20 cellular contexts compared by ENCODE assay signal in genomic region chr6:118641042-118641441, GRCh38. TPM values are rescaled to one million over a fixed set of nuclear protein-coding genes. Genes with fewer than 3 reads are reported as not detected.
DNase-seq lines count a peak whose midpoint lies in the region; ATAC-seq, FAIRE-seq and TF ChIP-seq lines count a peak whose summit lies in the region.
"Had no signal": no experiment of that assay in that cellular context is flagged by ENCODE, and none has a peak within 500 bp of the region (broad histone marks: within the 10 kb centered on the region; RNA-seq: fewer than 3 reads in every experiment).

No MANE protein-coding gene starts in this region.

- no peaks in the 10 kb centered on the region for H3K9me3 Mint-ChIP-seq in CD8-positive, alpha-beta T cell
- no peaks in the 10 kb centered on the region for H3K9me3 Mint-ChIP-seq in activated naive CD8-positive, alpha-beta T cell treated with anti-CD3 and anti-CD28 coated beads for 36 hours
- no peaks in the 10 kb centered on the region for H3K9me3 Mint-ChIP-seq in activated CD4-positive, alpha-beta T cell treated with anti-CD3 and anti-CD28 coated beads, Interleukin-2, amount 10 ng/mL, durations not matched to agents 24 days and 14 days

- no peaks in the 10 kb centered on the region for H3K36me3 ChIP-seq in CD8-positive, alpha-beta T cell (ENCODE audit: insufficient read depth, low read length)
- no peaks in the 10 kb centered on the region for H3K36me3 ChIP-seq in HAP-1 (replicated peaks)
- H3K36me3 ChIP-seq in testis (ENCODE audit: low read depth, missing control alignments), result no peaks in the 10 kb centered on the region
- H3K36me3 ChIP-seq: BE2C, MG63 had no signal

- CTCF ChIA-PET in CD8-positive, alpha-beta T cell (lab: Charles Lee), result interaction anchor here (0.7 to 1.4 kb wide), 2 partner anchors 25 to 136 kb away, joined by 3 read pairs; no protein-coding TSS in a partner anchor

- WGBS in testis, 2 donors, result 57 to 84% methylated on average over 1 of the region's 1 CpG

- POLR2A ChIA-PET in CD8-positive, alpha-beta T cell (lab: Charles Lee), result interaction anchor here (1.0 kb wide), 1 partner anchor 10 kb away, joined by 4 read pairs; the partner anchor contains the start of gene CEP85L

- TF ChIP-seq CTCF in CD8-positive, alpha-beta T cell (IDR thresholded peaks at IDR 0.05), result no peak
- TF ChIP-seq CTCF in fibroblast of villous mesenchyme (IDR thresholded peaks at IDR 0.05; ENCODE audit: insufficient read depth, low read depth, low read length), result no peak
- TF ChIP-seq CTCF in testis (IDR thresholded peaks at IDR 0.05), result no peak

- H3K27ac Mint-ChIP-seq in CD8-positive, alpha-beta T cell, result peak overlapping the region; percentile 6
- peak overlapping the region; percentile 14 for H3K27ac Mint-ChIP-seq in activated naive CD8-positive, alpha-beta T cell treated with anti-CD3 and anti-CD28 coated beads for 36 hours
- H3K27ac Mint-ChIP-seq in activated CD4-positive, alpha-beta T cell treated with anti-CD3 and anti-CD28 coated beads, Interleukin-2, amount 10 ng/mL, durations not matched to agents 24 days and 14 days, result no peak overlapping the region

- peak; percentile 23 for FAIRE-seq in GM12891 (lab: Jason Lieb, UNC)
- FAIRE-seq: GM12878, H1, RCC 7860 had no signal

- no peak for ATAC-seq in CD8-positive, alpha-beta T cell
- no peak for ATAC-seq in HG02763 (IDR thresholded peaks at IDR 0.05; ENCODE audit: unreplicated experiment)
- ATAC-seq: GM12878 had no signal

- H3K9me3 ChIP-seq in CD8-positive, alpha-beta T cell (ENCODE audit: low read length), result no peaks in the 10 kb centered on the region
- H3K9me3 ChIP-seq in HAP-1 (no peaks in the 10 kb centered on the region), testis (no peaks in the 10 kb centered on the region)
- H3K9me3 ChIP-seq: BE2C, Caco-2, MG63, SJCRH30 had no signal

- in situ Hi-C loops in HAP-1 (cut with MboI; ENCODE audit: low sequenced_read_pairs), result no loop called here

- no peaks in the 10 kb centered on the region for H3K27me3 ChIP-seq in CD8-positive, alpha-beta T cell (ENCODE audit: insufficient read depth, low read length)
- H3K27me3 ChIP-seq in HAP-1 (ENCODE audit: low read depth) (no peaks in the 10 kb centered on the region), testis (no peaks in the 10 kb centered on the region)
- H3K27me3 ChIP-seq: BE2C, MG63, SJCRH30 had no signal

- DNase-seq in CD8-positive, alpha-beta T cell, result no peak
- DNase-seq in GM12891 (ENCODE audit: insufficient read length, low spot score) (no peak), fibroblast of villous mesenchyme (ENCODE audit: low read depth) (peak; percentile 34), HAP-1 (ENCODE audit: low spot score in 2 of 2) (no peak), testis (no peak)
- no peak for DNase-seq in activated naive CD8-positive, alpha-beta T cell treated with anti-CD3 and anti-CD28 coated beads for 36 hours
- no peak for DNase-seq in activated CD4-positive, alpha-beta T cell treated with anti-CD3 and anti-CD28 coated beads, Interleukin-2, amount 10 ng/mL, durations not matched to agents 24 days and 14 days
- DNase-seq: BE2C, Caco-2, DND-41, MG63, NCI-H1417 treated with DMSO at 0.1 percent for 48 hours, NCI-H187, NCI-H446, OCI-M1, SJCRH30 had no signal

- intact Hi-C loops in CD8-positive, alpha-beta T cell (cut with DNase I, micrococcal nuclease), result no loop called here
- intact Hi-C loops in testis (cut with DNase I; ENCODE audit: low total_unique reads), result no loop called here
- intact Hi-C loops in activated CD4-positive, alpha-beta T cell treated with anti-CD3 and anti-CD28 coated beads, Interleukin-2, amount 10 ng/mL, durations not matched to agents 24 days and 14 days (cut with micrococcal nuclease), result no loop called here

- no peak for TF ChIP-seq POLR2A in GM12891 (IDR thresholded peaks at IDR 0.05; ENCODE audit: low read depth, low read length)
- no peak for TF ChIP-seq POLR2A in testis (IDR thresholded peaks at IDR 0.05)

- no peak overlapping the region for H3K27ac ChIP-seq in CD8-positive, alpha-beta T cell (ENCODE audit: low read depth, low read length)
- no peak overlapping the region for H3K27ac ChIP-seq in testis
- H3K27ac ChIP-seq: SJCRH30 had no signal

- peaks cover 22% of the 10 kb centered on the region for H3K36me3 Mint-ChIP-seq in CD8-positive, alpha-beta T cell
- H3K36me3 Mint-ChIP-seq in activated naive CD8-positive, alpha-beta T cell treated with anti-CD3 and anti-CD28 coated beads for 36 hours, result peaks cover 28% of the 10 kb centered on the region
- peaks cover 12% of the 10 kb centered on the region for H3K36me3 Mint-ChIP-seq in activated CD4-positive, alpha-beta T cell treated with anti-CD3 and anti-CD28 coated beads, Interleukin-2, amount 10 ng/mL, durations not matched to agents 24 days and 14 days (ENCODE audit: low read depth)

- H3K4me3 ChIP-seq in CD8-positive, alpha-beta T cell (ENCODE audit: low read depth, low read length), result no peak overlapping the region
- H3K4me3 ChIP-seq in fibroblast of villous mesenchyme (ENCODE audit: low read depth, low read length) (no peak overlapping the region), HAP-1 (no peak overlapping the region), testis (no peak overlapping the region)
- H3K4me3 ChIP-seq: GM12878, MG63, SJCRH30 had no signal

- H3K4me1 Mint-ChIP-seq in CD8-positive, alpha-beta T cell (ENCODE audit: low read depth), result peaks cover 73% of the 10 kb centered on the region
- peaks cover 62% of the 10 kb centered on the region for H3K4me1 Mint-ChIP-seq in activated naive CD8-positive, alpha-beta T cell treated with anti-CD3 and anti-CD28 coated beads for 36 hours
- H3K4me1 Mint-ChIP-seq in activated CD4-positive, alpha-beta T cell treated with anti-CD3 and anti-CD28 coated beads, Interleukin-2, amount 10 ng/mL, durations not matched to agents 24 days and 14 days, result peaks cover 32% of the 10 kb centered on the region

- no peak overlapping the region for H3K4me3 Mint-ChIP-seq in CD8-positive, alpha-beta T cell
- no peak overlapping the region for H3K4me3 Mint-ChIP-seq in activated naive CD8-positive, alpha-beta T cell treated with anti-CD3 and anti-CD28 coated beads for 36 hours
- no peak overlapping the region for H3K4me3 Mint-ChIP-seq in activated CD4-positive, alpha-beta T cell treated with anti-CD3 and anti-CD28 coated beads, Interleukin-2, amount 10 ng/mL, durations not matched to agents 24 days and 14 days

- H3K4me1 ChIP-seq in CD8-positive, alpha-beta T cell (ENCODE audit: insufficient read depth, low read length), result peaks cover 26% of the 10 kb centered on the region
- no peaks in the 10 kb centered on the region; the same call in 1 of the 2 replicates for H3K4me1 ChIP-seq in HAP-1
- H3K4me1 ChIP-seq in testis, result peaks cover 34% of the 10 kb centered on the region
- H3K4me1 ChIP-seq: Caco-2, SJCRH30 had no signal

- H3K27me3 Mint-ChIP-seq in CD8-positive, alpha-beta T cell (ENCODE audit: low read depth), result no peaks in the 10 kb centered on the region
- no peaks in the 10 kb centered on the region for H3K27me3 Mint-ChIP-seq in activated naive CD8-positive, alpha-beta T cell treated with anti-CD3 and anti-CD28 coated beads for 36 hours
- H3K27me3 Mint-ChIP-seq in activated CD4-positive, alpha-beta T cell treated with anti-CD3 and anti-CD28 coated beads, Interleukin-2, amount 10 ng/mL, durations not matched to agents 24 days and 14 days, result no peaks in the 10 kb centered on the region

TF ChIP-seq in GM12891, 5 proteins besides CTCF, POLR2A, EP300 and RAD21:
- no peak for TF ChIP-seq PAX5 (IDR thresholded peaks at IDR 0.05; ENCODE audit: insufficient read depth, low read length, severe bottlenecking)
- no peak for TF ChIP-seq POLR2AphosphoS5 (IDR thresholded peaks at IDR 0.05; ENCODE audit: low read depth, low read length)
- no peak for TF ChIP-seq SPI1 (IDR thresholded peaks at IDR 0.05; ENCODE audit: low read depth, low read length)
- no peak for TF ChIP-seq POU2F2 (IDR thresholded peaks at IDR 0.05; ENCODE audit: low read depth, low read length)
- TF ChIP-seq TAF1 (IDR thresholded peaks at IDR 0.05; ENCODE audit: low read depth, low read length), result no peak

RNA-seq across cellular contexts. Expression of gene CEP85L, which starts 10.3 kb away (rescaled TPM):
- total RNA-seq in CD8-positive, alpha-beta T cell, result 10 to 100 TPM; 86.2 to 89.0 TPM
- 6.6 TPM for polyA plus RNA-seq in GM12891 (2012; ENCODE audit: low read depth, missing spikeins)
- 10 to 100 TPM; 34.7 to 41.9 TPM for total RNA-seq in activated naive CD8-positive, alpha-beta T cell treated with anti-CD3 and anti-CD28 coated beads for 36 hours
- 13.2 and 16.4 TPM in 2 replicates for total RNA-seq in fibroblast of villous mesenchyme
- total RNA-seq in testis, result 10 to 100 TPM; 63.7 to 80.7 TPM
- 78.8 TPM for polyA plus RNA-seq in testis (ENCODE audit: insufficient read depth, low read depth, low replicate concordance)
- 42.3 and 42.7 TPM in 2 replicates for total RNA-seq in activated CD4-positive, alpha-beta T cell treated with anti-CD3 and anti-CD28 coated beads, Interleukin-2, amount 10 ng/mL, durations not matched to agents 24 days and 14 days
